ENCODE assay signal across 2 cellular contexts in the genomic region with DNA sequence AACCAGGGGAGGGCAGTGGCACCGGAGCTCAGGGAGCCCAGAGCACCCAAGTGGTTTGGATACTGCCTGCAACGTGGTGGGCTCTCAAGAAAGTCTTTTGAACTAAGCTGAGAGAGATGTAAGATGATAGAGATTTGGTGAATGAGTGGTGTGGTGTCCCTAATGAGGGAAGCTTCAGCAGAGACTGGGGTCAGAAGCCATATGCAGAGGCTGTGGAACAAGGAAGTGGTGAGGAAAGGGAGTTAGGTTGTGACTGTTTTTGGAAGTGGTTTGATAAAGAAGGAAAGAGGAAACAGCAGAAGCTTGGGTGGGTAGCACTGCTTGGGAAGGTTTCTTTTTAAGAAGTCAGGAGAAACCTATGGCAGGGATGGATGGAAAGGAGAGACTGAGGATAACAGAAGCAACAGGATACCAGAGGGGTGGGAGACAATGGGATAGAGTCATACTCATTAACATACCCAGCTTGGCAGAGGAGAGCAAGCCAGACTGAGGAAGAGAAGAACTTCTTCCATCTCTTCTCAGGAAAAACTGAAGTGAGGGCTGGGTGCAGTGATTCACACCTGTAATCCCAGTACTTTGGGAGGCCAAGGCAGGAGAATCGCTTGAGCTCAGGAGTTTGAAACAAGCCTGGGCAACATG.
TF ChIP-seq lines count a peak whose summit lies in the region.

No MANE protein-coding gene starts in this region.

TF ChIP-seq in GM23338, 12 proteins besides CTCF, POLR2A, EP300 and RAD21:
- TF ChIP-seq ZNF331 (CRISPR knock-in tag; IDR thresholded peaks at IDR 0.05; ENCODE audit: low read depth) = no peak
- no peak for TF ChIP-seq NANOG (IDR thresholded peaks at IDR 0.05; ENCODE audit: borderline replicate concordance)
- TF ChIP-seq, protein P1, sequence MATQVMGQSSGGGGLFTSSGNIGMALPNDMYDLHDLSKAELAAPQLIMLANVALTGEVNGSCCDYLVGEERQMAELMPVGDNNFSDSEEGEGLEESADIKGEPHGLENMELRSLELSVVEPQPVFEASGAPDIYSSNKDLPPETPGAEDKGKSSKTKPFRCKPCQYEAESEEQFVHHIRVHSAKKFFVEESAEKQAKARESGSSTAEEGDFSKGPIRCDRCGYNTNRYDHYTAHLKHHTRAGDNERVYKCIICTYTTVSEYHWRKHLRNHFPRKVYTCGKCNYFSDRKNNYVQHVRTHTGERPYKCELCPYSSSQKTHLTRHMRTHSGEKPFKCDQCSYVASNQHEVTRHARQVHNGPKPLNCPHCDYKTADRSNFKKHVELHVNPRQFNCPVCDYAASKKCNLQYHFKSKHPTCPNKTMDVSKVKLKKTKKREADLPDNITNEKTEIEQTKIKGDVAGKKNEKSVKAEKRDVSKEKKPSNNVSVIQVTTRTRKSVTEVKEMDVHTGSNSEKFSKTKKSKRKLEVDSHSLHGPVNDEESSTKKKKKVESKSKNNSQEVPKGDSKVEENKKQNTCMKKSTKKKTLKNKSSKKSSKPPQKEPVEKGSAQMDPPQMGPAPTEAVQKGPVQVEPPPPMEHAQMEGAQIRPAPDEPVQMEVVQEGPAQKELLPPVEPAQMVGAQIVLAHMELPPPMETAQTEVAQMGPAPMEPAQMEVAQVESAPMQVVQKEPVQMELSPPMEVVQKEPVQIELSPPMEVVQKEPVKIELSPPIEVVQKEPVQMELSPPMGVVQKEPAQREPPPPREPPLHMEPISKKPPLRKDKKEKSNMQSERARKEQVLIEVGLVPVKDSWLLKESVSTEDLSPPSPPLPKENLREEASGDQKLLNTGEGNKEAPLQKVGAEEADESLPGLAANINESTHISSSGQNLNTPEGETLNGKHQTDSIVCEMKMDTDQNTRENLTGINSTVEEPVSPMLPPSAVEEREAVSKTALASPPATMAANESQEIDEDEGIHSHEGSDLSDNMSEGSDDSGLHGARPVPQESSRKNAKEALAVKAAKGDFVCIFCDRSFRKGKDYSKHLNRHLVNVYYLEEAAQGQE (IDR thresholded peaks at IDR 0.05; ENCODE audit: unreplicated experiment) = no peak
- no peak for TF ChIP-seq STAT1 (IDR thresholded peaks at IDR 0.05; ENCODE audit: unreplicated experiment)
- no peak for TF ChIP-seq EZH2phosphoT487 (IDR thresholded peaks at IDR 0.05; ENCODE audit: unreplicated experiment)
- TF ChIP-seq ZNF114 (CRISPR knock-in tag; IDR thresholded peaks at IDR 0.05) = no peak
- TF ChIP-seq EZH2 (IDR thresholded peaks at IDR 0.05; ENCODE audit: low read depth, unreplicated experiment) = no peak
- TF ChIP-seq POLR2AphosphoS5 (IDR thresholded peaks at IDR 0.05; ENCODE audit: low read depth) = no peak

TF ChIP-seq in H1, 55 proteins besides CTCF, POLR2A, EP300 and RAD21:
- TF ChIP-seq BCL11A (IDR thresholded peaks at IDR 0.05; ENCODE audit: low read depth in 2 of 2, low read length in 2 of 2) = no peak
- no peak for TF ChIP-seq HDAC2 (IDR thresholded peaks at IDR 0.05; ENCODE audit: borderline replicate concordance in 1 of 2, low read depth in 2 of 2, low read length in 2 of 2)
- no peak for TF ChIP-seq ASH2L (IDR thresholded peaks at IDR 0.05; ENCODE audit: low read length)
- 0 out of 2 replicates have a peak, but pooled peaks have one; percentile 16 for TF ChIP-seq YY1 (IDR thresholded peaks at IDR 0.05; ENCODE audit: low read depth, low read length)
- TF ChIP-seq CEBPB (IDR thresholded peaks at IDR 0.05; ENCODE audit: low read depth, low read length) = no peak
- no peak for TF ChIP-seq GTF2F1 (IDR thresholded peaks at IDR 0.05; ENCODE audit: borderline replicate concordance, low read depth, low read length)
- TF ChIP-seq RXRA (IDR thresholded peaks at IDR 0.05; ENCODE audit: insufficient read depth, low read depth, low read length) = no peak
- TF ChIP-seq, protein P2, sequence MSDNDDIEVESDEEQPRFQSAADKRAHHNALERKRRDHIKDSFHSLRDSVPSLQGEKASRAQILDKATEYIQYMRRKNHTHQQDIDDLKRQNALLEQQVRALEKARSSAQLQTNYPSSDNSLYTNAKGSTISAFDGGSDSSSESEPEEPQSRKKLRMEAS (IDR thresholded peaks at IDR 0.05) = no peak
- TF ChIP-seq, protein P3, sequence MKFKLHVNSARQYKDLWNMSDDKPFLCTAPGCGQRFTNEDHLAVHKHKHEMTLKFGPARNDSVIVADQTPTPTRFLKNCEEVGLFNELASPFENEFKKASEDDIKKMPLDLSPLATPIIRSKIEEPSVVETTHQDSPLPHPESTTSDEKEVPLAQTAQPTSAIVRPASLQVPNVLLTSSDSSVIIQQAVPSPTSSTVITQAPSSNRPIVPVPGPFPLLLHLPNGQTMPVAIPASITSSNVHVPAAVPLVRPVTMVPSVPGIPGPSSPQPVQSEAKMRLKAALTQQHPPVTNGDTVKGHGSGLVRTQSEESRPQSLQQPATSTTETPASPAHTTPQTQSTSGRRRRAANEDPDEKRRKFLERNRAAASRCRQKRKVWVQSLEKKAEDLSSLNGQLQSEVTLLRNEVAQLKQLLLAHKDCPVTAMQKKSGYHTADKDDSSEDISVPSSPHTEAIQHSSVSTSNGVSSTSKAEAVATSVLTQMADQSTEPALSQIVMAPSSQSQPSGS (IDR thresholded peaks at IDR 0.05; ENCODE audit: low read length) = no peak
